ENCODE assay signal across 2 cellular contexts in genomic region chr20:31740656-31741323, GRCh38.
TF ChIP-seq lines count a peak whose summit lies in the region.

No MANE protein-coding gene starts in this region.

TF ChIP-seq in IMR-90, 13 proteins besides CTCF, POLR2A, EP300 and RAD21:
- TF ChIP-seq MAFK (IDR thresholded peaks at IDR 0.05; ENCODE audit: low read depth, low read length): no peak
- no peak for TF ChIP-seq CEBPB (IDR thresholded peaks at IDR 0.05; ENCODE audit: low read depth, low read length)
- no peak for TF ChIP-seq ELK1 (IDR thresholded peaks at IDR 0.05; ENCODE audit: borderline replicate concordance, low read depth, low read length)
- no peak for TF ChIP-seq MAZ (IDR thresholded peaks at IDR 0.05; ENCODE audit: borderline replicate concordance, low read depth, low read length)
- no peak for TF ChIP-seq BHLHE40 (IDR thresholded peaks at IDR 0.05; ENCODE audit: low read depth, low read length)
TF ChIP-seq in IMR-90: peak in this region for 0.

TF ChIP-seq in GM12878, 131 proteins besides CTCF, POLR2A, EP300 and RAD21:
- TF ChIP-seq TCF7 (IDR thresholded peaks at IDR 0.05; ENCODE audit: borderline replicate concordance) (no peak), CBX5 (IDR thresholded peaks at IDR 0.05; ENCODE audit: low read depth) (no peak), CBFB (IDR thresholded peaks at IDR 0.05; ENCODE audit: low read depth) (no peak), MTA3 (IDR thresholded peaks at IDR 0.05; ENCODE audit: borderline replicate concordance, low read length) (no peak), IRF3 (IDR thresholded peaks at IDR 0.05) (no peak), MLLT1 (IDR thresholded peaks at IDR 0.05) (no peak), ZNF622 (IDR thresholded peaks at IDR 0.05) (no peak), NR2C1 (IDR thresholded peaks at IDR 0.05) (no peak), YBX1 (IDR thresholded peaks at IDR 0.05) (no peak), HCFC1 (IDR thresholded peaks at IDR 0.05; ENCODE audit: low read length) (no peak), ZNF24 (IDR thresholded peaks at IDR 0.05) (no peak), RUNX3 (IDR thresholded peaks at IDR 0.05; ENCODE audit: low read length) (no peak; the same call in 1 of the 2 replicates), ELK1 (IDR thresholded peaks at IDR 0.05; ENCODE audit: low read depth, low read length) (no peak), TAF1 (IDR thresholded peaks at IDR 0.05; ENCODE audit: borderline replicate concordance, low read depth, low read length) (no peak)
